In the genomic region with DNA sequence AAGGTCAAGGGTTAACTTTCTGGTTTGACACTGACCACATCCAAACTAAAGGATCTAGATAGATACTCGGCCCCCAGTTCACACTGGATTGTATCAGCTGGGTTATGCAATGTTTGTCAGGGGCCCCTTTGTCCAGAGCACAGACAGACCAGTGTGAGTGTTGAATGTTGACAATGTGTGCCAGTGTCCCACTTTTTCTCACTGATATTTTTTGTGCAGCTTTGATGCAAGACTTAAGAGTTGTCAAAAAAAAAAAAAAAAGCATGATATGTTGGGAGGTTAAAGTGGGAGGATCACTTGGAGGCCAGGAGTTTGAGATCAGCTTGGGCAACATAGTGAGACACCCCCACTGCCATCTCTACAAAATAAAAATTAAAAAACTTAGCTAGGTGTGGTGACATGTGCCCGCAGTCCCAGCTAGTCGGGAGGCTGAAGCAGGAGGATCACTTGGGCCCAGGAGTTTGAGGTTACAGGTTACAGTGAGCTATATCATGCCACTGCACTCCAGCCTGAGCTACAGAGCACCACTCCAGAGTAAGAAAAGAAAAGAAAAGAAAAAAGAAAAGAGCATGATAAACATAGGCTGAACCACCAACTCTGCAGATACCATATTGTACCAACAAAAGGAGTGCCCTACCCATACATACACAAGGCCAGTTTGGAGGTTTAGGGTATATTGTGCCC, we compare ENCODE assay signal across 1 cellular context.
TF ChIP-seq lines count a peak whose summit lies in the region.

No MANE protein-coding gene starts in this region.

TF ChIP-seq in HepG2, 621 proteins besides CTCF, POLR2A, EP300 and RAD21 (continued from another document and continues in another):
- TF ChIP-seq PHF20 (CRISPR knock-in tag; IDR thresholded peaks at IDR 0.05) (no peak), RARA (CRISPR knock-in tag; IDR thresholded peaks at IDR 0.05) (peak; percentile 95), ZNF260 (CRISPR knock-in tag; IDR thresholded peaks at IDR 0.05; ENCODE audit: borderline replicate concordance, low read depth) (no peak), SP1 (IDR thresholded peaks at IDR 0.05) (no peak), SP1 (CRISPR knock-in tag; IDR thresholded peaks at IDR 0.05) (0 out of 2 replicates have a peak, but pooled peaks have one; percentile 25), ZNF232 (CRISPR knock-in tag; IDR thresholded peaks at IDR 0.05; ENCODE audit: borderline replicate concordance) (no peak), KDM1A (CRISPR knock-in tag; IDR thresholded peaks at IDR 0.05) (peak; percentile 77), ATAD3A (CRISPR knock-in tag; IDR thresholded peaks at IDR 0.05) (no peak), ARHGAP35 (CRISPR knock-in tag; IDR thresholded peaks at IDR 0.05; ENCODE audit: borderline replicate concordance) (no peak), BCLAF1 (IDR thresholded peaks at IDR 0.05) (no peak), TRIM22 (IDR thresholded peaks at IDR 0.05) (no peak), HMGXB3 (CRISPR knock-in tag; IDR thresholded peaks at IDR 0.05; ENCODE audit: borderline replicate concordance) (0 out of 2 replicates have a peak, but pooled peaks have one; percentile 39), ADNP (CRISPR knock-in tag; IDR thresholded peaks at IDR 0.05) (no peak), POLR2G (IDR thresholded peaks at IDR 0.05; ENCODE audit: low read depth, low read length) (no peak), FIP1L1 (IDR thresholded peaks at IDR 0.05; ENCODE audit: borderline replicate concordance, insufficient read depth, low read depth, low read length) (no peak), JUND (CRISPR knock-in tag; IDR thresholded peaks at IDR 0.05) (0 out of 2 replicates have a peak, but pooled peaks have one; percentile 37), DPF2 (CRISPR knock-in tag; IDR thresholded peaks at IDR 0.05; ENCODE audit: borderline replicate concordance, low read depth) (peak; percentile 73; the same call in 1 of the 2 replicates), TEAD2 (CRISPR knock-in tag; IDR thresholded peaks at IDR 0.05) (no peak), DDIT3 (CRISPR knock-in tag; IDR thresholded peaks at IDR 0.05) (no peak), JUNB (CRISPR knock-in tag; IDR thresholded peaks at IDR 0.05; ENCODE audit: borderline replicate concordance) (no peak; the same call in 1 of the 2 replicates), LRRFIP1 (CRISPR knock-in tag; conservative IDR thresholded peaks at IDR 0.05) (no peak), ZNF460 (CRISPR knock-in tag; IDR thresholded peaks at IDR 0.05; ENCODE audit: borderline replicate concordance) (no peak), MZF1 (CRISPR knock-in tag; IDR thresholded peaks at IDR 0.05; ENCODE audit: borderline replicate concordance) (no peak), ZMAT3 (CRISPR knock-in tag; conservative IDR thresholded peaks at IDR 0.05) (no peak)
- TF ChIP-seq, protein P1, sequence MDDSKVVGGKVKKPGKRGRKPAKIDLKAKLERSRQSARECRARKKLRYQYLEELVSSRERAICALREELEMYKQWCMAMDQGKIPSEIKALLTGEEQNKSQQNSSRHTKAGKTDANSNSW (CRISPR knock-in tag; IDR thresholded peaks at IDR 0.05; ENCODE audit: borderline replicate concordance), result no peak
- TF ChIP-seq, protein P2, sequence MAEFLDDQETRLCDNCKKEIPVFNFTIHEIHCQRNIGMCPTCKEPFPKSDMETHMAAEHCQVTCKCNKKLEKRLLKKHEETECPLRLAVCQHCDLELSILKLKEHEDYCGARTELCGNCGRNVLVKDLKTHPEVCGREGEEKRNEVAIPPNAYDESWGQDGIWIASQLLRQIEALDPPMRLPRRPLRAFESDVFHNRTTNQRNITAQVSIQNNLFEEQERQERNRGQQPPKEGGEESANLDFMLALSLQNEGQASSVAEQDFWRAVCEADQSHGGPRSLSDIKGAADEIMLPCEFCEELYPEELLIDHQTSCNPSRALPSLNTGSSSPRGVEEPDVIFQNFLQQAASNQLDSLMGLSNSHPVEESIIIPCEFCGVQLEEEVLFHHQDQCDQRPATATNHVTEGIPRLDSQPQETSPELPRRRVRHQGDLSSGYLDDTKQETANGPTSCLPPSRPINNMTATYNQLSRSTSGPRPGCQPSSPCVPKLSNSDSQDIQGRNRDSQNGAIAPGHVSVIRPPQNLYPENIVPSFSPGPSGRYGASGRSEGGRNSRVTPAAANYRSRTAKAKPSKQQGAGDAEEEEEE (CRISPR knock-in tag; IDR thresholded peaks at IDR 0.05; ENCODE audit: borderline replicate concordance), result no peak
- TF ChIP-seq, protein P3, sequence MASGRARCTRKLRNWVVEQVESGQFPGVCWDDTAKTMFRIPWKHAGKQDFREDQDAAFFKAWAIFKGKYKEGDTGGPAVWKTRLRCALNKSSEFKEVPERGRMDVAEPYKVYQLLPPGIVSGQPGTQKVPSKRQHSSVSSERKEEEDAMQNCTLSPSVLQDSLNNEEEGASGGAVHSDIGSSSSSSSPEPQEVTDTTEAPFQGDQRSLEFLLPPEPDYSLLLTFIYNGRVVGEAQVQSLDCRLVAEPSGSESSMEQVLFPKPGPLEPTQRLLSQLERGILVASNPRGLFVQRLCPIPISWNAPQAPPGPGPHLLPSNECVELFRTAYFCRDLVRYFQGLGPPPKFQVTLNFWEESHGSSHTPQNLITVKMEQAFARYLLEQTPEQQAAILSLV (CRISPR knock-in tag; IDR thresholded peaks at IDR 0.05; ENCODE audit: borderline replicate concordance), result no peak
